10 cellular contexts compared by ENCODE assay signal in genomic region chr9:101448680-101449070, GRCh38. TPM values are rescaled to one million over a fixed set of nuclear protein-coding genes. Genes with fewer than 3 reads are reported as not detected.
DNase-seq lines count a peak whose midpoint lies in the region; ATAC-seq and TF ChIP-seq lines count a peak whose summit lies in the region.
"Had no signal": no experiment of that assay in that cellular context is flagged by ENCODE, and none has a peak within 500 bp of the region (broad histone marks: within the 10 kb centered on the region; RNA-seq: fewer than 3 reads in every experiment).

No MANE protein-coding gene starts in this region.

- H3K4me2 ChIP-seq in KMS-11: peak overlapping the region; percentile 68

- peaks cover 5% of the 10 kb centered on the region for H3K27me3 ChIP-seq in CD8-positive, alpha-beta memory T cell (ENCODE audit: insufficient read depth, low read length, poor library complexity, severe bottlenecking)
- H3K27me3 ChIP-seq in KMS-11 (ENCODE audit: insufficient read depth, low read depth) (no peaks in the 10 kb centered on the region), neuron (ENCODE audit: insufficient read depth, low read length) (peaks cover 5% of the 10 kb centered on the region)

- H3K4me3 ChIP-seq in CD8-positive, alpha-beta memory T cell (ENCODE audit: low read length): no peak overlapping the region
- no peak overlapping the region for H3K4me3 ChIP-seq in KMS-11 (IDR thresholded peaks at IDR 0.05; ENCODE audit: insufficient read depth, low read depth, low read length)
- H3K4me3 ChIP-seq in neuron (ENCODE audit: low read length): no peak overlapping the region
- no peak overlapping the region for H3K4me3 ChIP-seq in coronary artery
- H3K4me3 ChIP-seq: SK-N-MC had no signal

- H4K20me1 ChIP-seq in KMS-11 (ENCODE audit: insufficient read depth): no peaks in the 10 kb centered on the region

- no peak for TF ChIP-seq CTCF in KMS-11 (conservative IDR thresholded peaks at IDR 0.05; ENCODE audit: low read depth, low read length)
- TF ChIP-seq CTCF in coronary artery (IDR thresholded peaks at IDR 0.05): no peak

- no peak for ATAC-seq in central memory CD8-positive, alpha-beta T cell (replicated peaks; ENCODE audit: extremely low read depth, poor library complexity, severe bottlenecking)
- no peak for ATAC-seq in GM21515 (IDR thresholded peaks at IDR 0.05; ENCODE audit: unreplicated experiment)

- no peaks in the 10 kb centered on the region for H3K4me1 ChIP-seq in CD8-positive, alpha-beta memory T cell (ENCODE audit: insufficient read depth, low read length)
- H3K4me1 ChIP-seq in KMS-11 (ENCODE audit: low read depth, poor library complexity, severe bottlenecking) (peaks cover 13% of the 10 kb centered on the region), neuron (ENCODE audit: insufficient read depth, low read length) (peaks cover 5% of the 10 kb centered on the region)
- H3K4me1 ChIP-seq: left lung had no signal

- POLR2A ChIA-PET in CD8-positive, alpha-beta memory T cell (lab: Charles Lee): no interaction called here

- H3K27ac ChIP-seq in CD8-positive, alpha-beta memory T cell (ENCODE audit: low read depth, low read length): no peak overlapping the region
- H3K27ac ChIP-seq in KMS-11 (no peak overlapping the region), coronary artery (no peak overlapping the region)
- H3K27ac ChIP-seq: left lung, SK-N-MC had no signal

- H2AFZ ChIP-seq in KMS-11 (ENCODE audit: low read depth) (peak overlapping the region; percentile 82), neuron (ENCODE audit: low read depth, low read length) (peak overlapping the region; percentile 65)

- no peak overlapping the region for H3K27ac Mint-ChIP-seq in CD8-positive, alpha-beta memory T cell
- H3K27ac Mint-ChIP-seq in central memory CD8-positive, alpha-beta T cell (ENCODE audit: low read depth): peak overlapping the region; percentile 11

- peak overlapping the region; percentile 12; the same call in 1 of the 2 replicates for H3K9ac ChIP-seq in KMS-11

- H3K4me3 Mint-ChIP-seq in CD8-positive, alpha-beta memory T cell: peak overlapping the region in 6 of 7 donors; percentile 31 to 73 (median 62)
- peak overlapping the region; percentile 67 for H3K4me3 Mint-ChIP-seq in central memory CD8-positive, alpha-beta T cell

- H3K9me3 Mint-ChIP-seq in CD8-positive, alpha-beta memory T cell: peaks cover 0 to 11% (median 5%) of the 10 kb centered on the region in 5 donors
- H3K9me3 Mint-ChIP-seq in central memory CD8-positive, alpha-beta T cell: no peaks in the 10 kb centered on the region

- H3K9me3 ChIP-seq in CD8-positive, alpha-beta memory T cell (ENCODE audit: low read length): no peaks in the 10 kb centered on the region
- no peaks in the 10 kb centered on the region for H3K9me3 ChIP-seq in neuron (ENCODE audit: low read length)
- H3K9me3 ChIP-seq: left lung had no signal

- CTCF ChIA-PET in CD8-positive, alpha-beta memory T cell (lab: Charles Lee): interaction anchor here (1.3 kb wide), 1 partner anchor 10 kb away, joined by 4 read pairs; no protein-coding TSS in a partner anchor

- no peaks in the 10 kb centered on the region for H3K79me2 ChIP-seq in KMS-11 (ENCODE audit: insufficient read depth, low read depth)

- peaks cover 5 to 10% (median 10%) of the 10 kb centered on the region in 3 donors for H3K4me1 Mint-ChIP-seq in CD8-positive, alpha-beta memory T cell
- H3K4me1 Mint-ChIP-seq in central memory CD8-positive, alpha-beta T cell: peaks cover 13% of the 10 kb centered on the region

- no peaks in the 10 kb centered on the region for H3K36me3 ChIP-seq in CD8-positive, alpha-beta memory T cell (ENCODE audit: insufficient read depth, low read length)
- H3K36me3 ChIP-seq in KMS-11 (ENCODE audit: insufficient read depth): no peaks in the 10 kb centered on the region
- H3K36me3 ChIP-seq in neuron (ENCODE audit: insufficient read depth, low read length): no peaks in the 10 kb centered on the region
- H3K36me3 ChIP-seq: left lung had no signal

- H3K36me3 Mint-ChIP-seq in CD8-positive, alpha-beta memory T cell: no peaks in the 10 kb centered on the region
- H3K36me3 Mint-ChIP-seq in central memory CD8-positive, alpha-beta T cell (ENCODE audit: insufficient read depth): no peaks in the 10 kb centered on the region

- peaks cover 39 to 79% of the 10 kb centered on the region in 2 donors for H3K27me3 Mint-ChIP-seq in CD8-positive, alpha-beta memory T cell
- H3K27me3 Mint-ChIP-seq in central memory CD8-positive, alpha-beta T cell: peaks cover 84% of the 10 kb centered on the region

- DNase-seq in CD8-positive, alpha-beta memory T cell: no peak
- no peak for DNase-seq in central memory CD8-positive, alpha-beta T cell (ENCODE audit: low spot score in 2 of 2)
- DNase-seq in SKM-1 treated with dmso at 0.1 percent for 144 hours (lab: John Stamatoyannopoulos, UW; ENCODE audit: unreplicated experiment) (no peak), coronary artery (ENCODE audit: low spot score) (no peak), inferior parietal cortex (ENCODE audit: extremely low spot score) (no peak)

RNA-seq across cellular contexts. Expression of gene ALDOB, which starts 13.1 kb away (rescaled TPM):
- not detected for total RNA-seq in CD8-positive, alpha-beta memory T cell
- not detected for polyA plus RNA-seq in CD8-positive, alpha-beta memory T cell
- total RNA-seq: left lung had no signal

RNA-seq across cellular contexts. Expression of gene ZNF189, which starts 50.0 kb away (rescaled TPM):
- 1 to 10 TPM; 9.7 to 9.9 TPM for total RNA-seq in CD8-positive, alpha-beta memory T cell
- polyA plus RNA-seq in CD8-positive, alpha-beta memory T cell: 2.9 TPM

RNA-seq across cellular contexts. Expression of gene MRPL50, which starts 50.3 kb away (rescaled TPM):
- total RNA-seq in CD8-positive, alpha-beta memory T cell: 10 to 100 TPM; 16.2 to 16.4 TPM
- polyA plus RNA-seq in CD8-positive, alpha-beta memory T cell: 13.0 TPM
